In the genomic region with DNA sequence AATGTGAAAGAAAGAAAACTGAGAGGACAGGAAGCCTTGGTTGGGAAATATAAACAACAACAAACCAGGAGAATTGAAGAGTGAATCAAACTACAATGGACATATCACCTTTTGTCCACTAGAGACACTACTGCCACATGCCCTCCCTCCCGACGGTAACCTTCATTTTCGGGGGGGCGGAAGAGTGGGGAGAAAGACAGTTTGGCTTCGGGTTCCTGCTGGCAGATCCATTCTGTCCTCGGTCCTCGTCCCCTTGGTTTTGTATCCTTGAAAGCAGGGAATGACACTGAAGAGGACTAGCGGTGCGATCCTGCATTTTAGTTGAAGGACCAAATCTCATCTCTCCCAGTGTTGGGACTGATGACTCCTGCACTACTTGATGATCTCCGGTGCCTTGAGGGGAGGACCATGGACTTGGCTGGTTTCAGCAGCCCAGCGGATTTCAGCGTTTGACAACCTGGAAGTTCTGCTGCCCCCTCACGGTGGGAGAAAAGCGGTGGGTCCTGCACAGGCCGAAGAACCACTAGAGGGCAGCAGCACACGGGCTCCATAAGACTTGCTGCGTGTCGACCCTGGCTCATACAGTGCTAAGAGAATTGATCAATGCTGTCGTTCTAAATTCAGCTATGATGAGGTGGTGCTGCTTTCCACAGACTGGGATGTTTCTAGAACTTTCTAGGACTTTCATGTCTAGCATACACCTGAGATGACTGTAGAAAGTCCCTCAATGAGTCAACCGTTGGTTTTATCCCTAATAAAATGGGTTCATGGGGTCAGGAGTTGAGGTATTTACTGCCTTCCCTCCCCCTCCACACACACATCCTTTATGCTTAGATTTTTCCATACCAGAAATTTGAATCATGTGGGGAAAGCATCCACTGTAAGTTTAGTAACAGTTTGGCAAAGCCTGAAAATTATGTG, we compare ENCODE assay signal across 1 cellular context.
TF ChIP-seq lines count a peak whose summit lies in the region.

No MANE protein-coding gene starts in this region.

TF ChIP-seq in HepG2, 621 proteins besides CTCF, POLR2A, EP300 and RAD21 (continued from another document and continues in another):
- TF ChIP-seq, protein P1, sequence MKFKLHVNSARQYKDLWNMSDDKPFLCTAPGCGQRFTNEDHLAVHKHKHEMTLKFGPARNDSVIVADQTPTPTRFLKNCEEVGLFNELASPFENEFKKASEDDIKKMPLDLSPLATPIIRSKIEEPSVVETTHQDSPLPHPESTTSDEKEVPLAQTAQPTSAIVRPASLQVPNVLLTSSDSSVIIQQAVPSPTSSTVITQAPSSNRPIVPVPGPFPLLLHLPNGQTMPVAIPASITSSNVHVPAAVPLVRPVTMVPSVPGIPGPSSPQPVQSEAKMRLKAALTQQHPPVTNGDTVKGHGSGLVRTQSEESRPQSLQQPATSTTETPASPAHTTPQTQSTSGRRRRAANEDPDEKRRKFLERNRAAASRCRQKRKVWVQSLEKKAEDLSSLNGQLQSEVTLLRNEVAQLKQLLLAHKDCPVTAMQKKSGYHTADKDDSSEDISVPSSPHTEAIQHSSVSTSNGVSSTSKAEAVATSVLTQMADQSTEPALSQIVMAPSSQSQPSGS (CRISPR knock-in tag; IDR thresholded peaks at IDR 0.05) = no peak
- TF ChIP-seq ASH2L (IDR thresholded peaks at IDR 0.05; ENCODE audit: insufficient read length, low read depth, low read length) (peak; percentile 74), MTA1 (CRISPR knock-in tag; IDR thresholded peaks at IDR 0.05; ENCODE audit: borderline replicate concordance) (peak; percentile 70; the same call in 1 of the 2 replicates), ZNF34 (CRISPR knock-in tag; IDR thresholded peaks at IDR 0.05; ENCODE audit: borderline replicate concordance) (0 out of 2 replicates have a peak, but pooled peaks have one; percentile 79), MEIS1 (CRISPR knock-in tag; IDR thresholded peaks at IDR 0.05; ENCODE audit: borderline replicate concordance) (peak; percentile 93; the same call in 1 of the 2 replicates), ZNF598 (CRISPR knock-in tag; IDR thresholded peaks at IDR 0.05; ENCODE audit: borderline replicate concordance) (0 out of 2 replicates have a peak, but pooled peaks have one; percentile 74), ZNF451 (CRISPR knock-in tag; IDR thresholded peaks at IDR 0.05) (peak; percentile 55; the same call in 1 of the 2 replicates), MIER2 (CRISPR knock-in tag; IDR thresholded peaks at IDR 0.05) (peak; percentile 60), SKI (IDR thresholded peaks at IDR 0.05; ENCODE audit: partially characterized antibody) (no peak), NONO (IDR thresholded peaks at IDR 0.05) (no peak), NONO (CRISPR knock-in tag; conservative IDR thresholded peaks at IDR 0.05) (peak; percentile 24; the same call in 1 of the 2 replicates), GFI1 (CRISPR knock-in tag; IDR thresholded peaks at IDR 0.05; ENCODE audit: borderline replicate concordance) (peak; percentile 38; the same call in 1 of the 2 replicates), RELA (CRISPR knock-in tag; IDR thresholded peaks at IDR 0.05) (0 out of 2 replicates have a peak, but pooled peaks have one; percentile 69), NFE2L2 (IDR thresholded peaks at IDR 0.05; ENCODE audit: low read length) (no peak), JUNB (CRISPR knock-in tag; IDR thresholded peaks at IDR 0.05; ENCODE audit: borderline replicate concordance) (no peak), PCBP1 (IDR thresholded peaks at IDR 0.05; ENCODE audit: borderline replicate concordance, low read depth, low read length) (no peak), ZNF12 (CRISPR knock-in tag; IDR thresholded peaks at IDR 0.05) (peak; percentile 84; the same call in 1 of the 2 replicates), ZNF883 (CRISPR knock-in tag; IDR thresholded peaks at IDR 0.05; ENCODE audit: not compliant biosample characterization) (no peak), ZNF20 (CRISPR knock-in tag; IDR thresholded peaks at IDR 0.05) (no peak), MIXL1 (CRISPR knock-in tag; IDR thresholded peaks at IDR 0.05) (peak; percentile 60), ZNF792 (CRISPR knock-in tag; IDR thresholded peaks at IDR 0.05) (peak; percentile 61; the same call in 1 of the 2 replicates), ZMYM3 (CRISPR knock-in tag; IDR thresholded peaks at IDR 0.05) (peak; percentile 64), SRF (IDR thresholded peaks at IDR 0.05; ENCODE audit: low read depth, low read length) (no peak), PAX8 (CRISPR knock-in tag; IDR thresholded peaks at IDR 0.05; ENCODE audit: borderline replicate concordance) (0 out of 2 replicates have a peak, but pooled peaks have one; percentile 81), CBFB (CRISPR knock-in tag; IDR thresholded peaks at IDR 0.05) (peak; percentile 74), GATAD1 (CRISPR knock-in tag; IDR thresholded peaks at IDR 0.05) (peak; percentile 54), AGO1 (IDR thresholded peaks at IDR 0.05; ENCODE audit: low read depth, low read length, poor library complexity, severe bottlenecking) (no peak), CBX1 (IDR thresholded peaks at IDR 0.05; ENCODE audit: low read depth) (peak; percentile 54), KLF12 (CRISPR knock-in tag; IDR thresholded peaks at IDR 0.05; ENCODE audit: borderline replicate concordance) (no peak)
- TF ChIP-seq, protein P2, sequence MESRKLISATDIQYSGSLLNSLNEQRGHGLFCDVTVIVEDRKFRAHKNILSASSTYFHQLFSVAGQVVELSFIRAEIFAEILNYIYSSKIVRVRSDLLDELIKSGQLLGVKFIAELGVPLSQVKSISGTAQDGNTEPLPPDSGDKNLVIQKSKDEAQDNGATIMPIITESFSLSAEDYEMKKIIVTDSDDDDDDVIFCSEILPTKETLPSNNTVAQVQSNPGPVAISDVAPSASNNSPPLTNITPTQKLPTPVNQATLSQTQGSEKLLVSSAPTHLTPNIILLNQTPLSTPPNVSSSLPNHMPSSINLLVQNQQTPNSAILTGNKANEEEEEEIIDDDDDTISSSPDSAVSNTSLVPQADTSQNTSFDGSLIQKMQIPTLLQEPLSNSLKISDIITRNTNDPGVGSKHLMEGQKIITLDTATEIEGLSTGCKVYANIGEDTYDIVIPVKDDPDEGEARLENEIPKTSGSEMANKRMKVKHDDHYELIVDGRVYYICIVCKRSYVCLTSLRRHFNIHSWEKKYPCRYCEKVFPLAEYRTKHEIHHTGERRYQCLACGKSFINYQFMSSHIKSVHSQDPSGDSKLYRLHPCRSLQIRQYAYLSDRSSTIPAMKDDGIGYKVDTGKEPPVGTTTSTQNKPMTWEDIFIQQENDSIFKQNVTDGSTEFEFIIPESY (CRISPR knock-in tag; IDR thresholded peaks at IDR 0.05) = peak; percentile 99
- TF ChIP-seq, protein P3, sequence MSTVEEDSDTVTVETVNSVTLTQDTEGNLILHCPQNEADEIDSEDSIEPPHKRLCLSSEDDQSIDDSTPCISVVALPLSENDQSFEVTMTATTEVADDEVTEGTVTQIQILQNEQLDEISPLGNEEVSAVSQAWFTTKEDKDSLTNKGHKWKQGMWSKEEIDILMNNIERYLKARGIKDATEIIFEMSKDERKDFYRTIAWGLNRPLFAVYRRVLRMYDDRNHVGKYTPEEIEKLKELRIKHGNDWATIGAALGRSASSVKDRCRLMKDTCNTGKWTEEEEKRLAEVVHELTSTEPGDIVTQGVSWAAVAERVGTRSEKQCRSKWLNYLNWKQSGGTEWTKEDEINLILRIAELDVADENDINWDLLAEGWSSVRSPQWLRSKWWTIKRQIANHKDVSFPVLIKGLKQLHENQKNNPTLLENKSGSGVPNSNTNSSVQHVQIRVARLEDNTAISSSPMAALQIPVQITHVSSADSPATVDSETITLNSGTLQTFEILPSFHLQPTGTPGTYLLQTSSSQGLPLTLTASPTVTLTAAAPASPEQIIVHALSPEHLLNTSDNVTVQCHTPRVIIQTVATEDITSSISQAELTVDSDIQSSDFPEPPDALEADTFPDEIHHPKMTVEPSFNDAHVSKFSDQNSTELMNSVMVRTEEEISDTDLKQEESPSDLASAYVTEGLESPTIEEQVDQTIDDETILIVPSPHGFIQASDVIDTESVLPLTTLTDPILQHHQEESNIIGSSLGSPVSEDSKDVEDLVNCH (CRISPR knock-in tag; IDR thresholded peaks at IDR 0.05) = no peak
- TF ChIP-seq, protein P4, sequence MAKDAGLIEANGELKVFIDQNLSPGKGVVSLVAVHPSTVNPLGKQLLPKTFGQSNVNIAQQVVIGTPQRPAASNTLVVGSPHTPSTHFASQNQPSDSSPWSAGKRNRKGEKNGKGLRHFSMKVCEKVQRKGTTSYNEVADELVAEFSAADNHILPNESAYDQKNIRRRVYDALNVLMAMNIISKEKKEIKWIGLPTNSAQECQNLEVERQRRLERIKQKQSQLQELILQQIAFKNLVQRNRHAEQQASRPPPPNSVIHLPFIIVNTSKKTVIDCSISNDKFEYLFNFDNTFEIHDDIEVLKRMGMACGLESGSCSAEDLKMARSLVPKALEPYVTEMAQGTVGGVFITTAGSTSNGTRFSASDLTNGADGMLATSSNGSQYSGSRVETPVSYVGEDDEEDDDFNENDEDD (CRISPR knock-in tag; IDR thresholded peaks at IDR 0.05; ENCODE audit: borderline replicate concordance) = no peak
- TF ChIP-seq, protein P5, sequence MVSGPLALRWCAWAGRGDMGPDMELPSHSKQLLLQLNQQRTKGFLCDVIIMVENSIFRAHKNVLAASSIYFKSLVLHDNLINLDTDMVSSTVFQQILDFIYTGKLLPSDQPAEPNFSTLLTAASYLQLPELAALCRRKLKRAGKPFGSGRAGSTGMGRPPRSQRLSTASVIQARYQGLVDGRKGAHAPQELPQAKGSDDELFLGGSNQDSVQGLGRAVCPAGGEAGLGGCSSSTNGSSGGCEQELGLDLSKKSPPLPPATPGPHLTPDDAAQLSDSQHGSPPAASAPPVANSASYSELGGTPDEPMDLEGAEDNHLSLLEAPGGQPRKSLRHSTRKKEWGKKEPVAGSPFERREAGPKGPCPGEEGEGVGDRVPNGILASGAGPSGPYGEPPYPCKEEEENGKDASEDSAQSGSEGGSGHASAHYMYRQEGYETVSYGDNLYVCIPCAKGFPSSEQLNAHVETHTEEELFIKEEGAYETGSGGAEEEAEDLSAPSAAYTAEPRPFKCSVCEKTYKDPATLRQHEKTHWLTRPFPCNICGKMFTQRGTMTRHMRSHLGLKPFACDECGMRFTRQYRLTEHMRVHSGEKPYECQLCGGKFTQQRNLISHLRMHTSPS (CRISPR knock-in tag; IDR thresholded peaks at IDR 0.05; ENCODE audit: low read depth) = peak; percentile 43; the same call in 1 of the 2 replicates
- TF ChIP-seq, protein P6, sequence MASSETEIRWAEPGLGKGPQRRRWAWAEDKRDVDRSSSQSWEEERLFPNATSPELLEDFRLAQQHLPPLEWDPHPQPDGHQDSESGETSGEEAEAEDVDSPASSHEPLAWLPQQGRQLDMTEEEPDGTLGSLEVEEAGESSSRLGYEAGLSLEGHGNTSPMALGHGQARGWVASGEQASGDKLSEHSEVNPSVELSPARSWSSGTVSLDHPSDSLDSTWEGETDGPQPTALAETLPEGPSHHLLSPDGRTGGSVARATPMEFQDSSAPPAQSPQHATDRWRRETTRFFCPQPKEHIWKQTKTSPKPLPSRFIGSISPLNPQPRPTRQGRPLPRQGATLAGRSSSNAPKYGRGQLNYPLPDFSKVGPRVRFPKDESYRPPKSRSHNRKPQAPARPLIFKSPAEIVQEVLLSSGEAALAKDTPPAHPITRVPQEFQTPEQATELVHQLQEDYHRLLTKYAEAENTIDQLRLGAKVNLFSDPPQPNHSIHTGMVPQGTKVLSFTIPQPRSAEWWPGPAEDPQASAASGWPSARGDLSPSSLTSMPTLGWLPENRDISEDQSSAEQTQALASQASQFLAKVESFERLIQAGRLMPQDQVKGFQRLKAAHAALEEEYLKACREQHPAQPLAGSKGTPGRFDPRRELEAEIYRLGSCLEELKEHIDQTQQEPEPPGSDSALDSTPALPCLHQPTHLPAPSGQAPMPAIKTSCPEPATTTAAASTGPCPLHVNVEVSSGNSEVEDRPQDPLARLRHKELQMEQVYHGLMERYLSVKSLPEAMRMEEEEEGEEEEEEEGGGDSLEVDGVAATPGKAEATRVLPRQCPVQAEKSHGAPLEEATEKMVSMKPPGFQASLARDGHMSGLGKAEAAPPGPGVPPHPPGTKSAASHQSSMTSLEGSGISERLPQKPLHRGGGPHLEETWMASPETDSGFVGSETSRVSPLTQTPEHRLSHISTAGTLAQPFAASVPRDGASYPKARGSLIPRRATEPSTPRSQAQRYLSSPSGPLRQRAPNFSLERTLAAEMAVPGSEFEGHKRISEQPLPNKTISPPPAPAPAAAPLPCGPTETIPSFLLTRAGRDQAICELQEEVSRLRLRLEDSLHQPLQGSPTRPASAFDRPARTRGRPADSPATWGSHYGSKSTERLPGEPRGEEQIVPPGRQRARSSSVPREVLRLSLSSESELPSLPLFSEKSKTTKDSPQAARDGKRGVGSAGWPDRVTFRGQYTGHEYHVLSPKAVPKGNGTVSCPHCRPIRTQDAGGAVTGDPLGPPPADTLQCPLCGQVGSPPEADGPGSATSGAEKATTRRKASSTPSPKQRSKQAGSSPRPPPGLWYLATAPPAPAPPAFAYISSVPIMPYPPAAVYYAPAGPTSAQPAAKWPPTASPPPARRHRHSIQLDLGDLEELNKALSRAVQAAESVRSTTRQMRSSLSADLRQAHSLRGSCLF (CRISPR knock-in tag; IDR thresholded peaks at IDR 0.05; ENCODE audit: borderline replicate concordance) = no peak
- TF ChIP-seq, protein P7, sequence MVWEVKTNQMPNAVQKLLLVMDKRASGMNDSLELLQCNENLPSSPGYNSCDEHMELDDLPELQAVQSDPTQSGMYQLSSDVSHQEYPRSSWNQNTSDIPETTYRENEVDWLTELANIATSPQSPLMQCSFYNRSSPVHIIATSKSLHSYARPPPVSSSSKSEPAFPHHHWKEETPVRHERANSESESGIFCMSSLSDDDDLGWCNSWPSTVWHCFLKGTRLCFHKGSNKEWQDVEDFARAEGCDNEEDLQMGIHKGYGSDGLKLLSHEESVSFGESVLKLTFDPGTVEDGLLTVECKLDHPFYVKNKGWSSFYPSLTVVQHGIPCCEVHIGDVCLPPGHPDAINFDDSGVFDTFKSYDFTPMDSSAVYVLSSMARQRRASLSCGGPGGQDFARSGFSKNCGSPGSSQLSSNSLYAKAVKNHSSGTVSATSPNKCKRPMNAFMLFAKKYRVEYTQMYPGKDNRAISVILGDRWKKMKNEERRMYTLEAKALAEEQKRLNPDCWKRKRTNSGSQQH (CRISPR knock-in tag; IDR thresholded peaks at IDR 0.05; ENCODE audit: low read depth) = no peak
- TF ChIP-seq, protein P8, sequence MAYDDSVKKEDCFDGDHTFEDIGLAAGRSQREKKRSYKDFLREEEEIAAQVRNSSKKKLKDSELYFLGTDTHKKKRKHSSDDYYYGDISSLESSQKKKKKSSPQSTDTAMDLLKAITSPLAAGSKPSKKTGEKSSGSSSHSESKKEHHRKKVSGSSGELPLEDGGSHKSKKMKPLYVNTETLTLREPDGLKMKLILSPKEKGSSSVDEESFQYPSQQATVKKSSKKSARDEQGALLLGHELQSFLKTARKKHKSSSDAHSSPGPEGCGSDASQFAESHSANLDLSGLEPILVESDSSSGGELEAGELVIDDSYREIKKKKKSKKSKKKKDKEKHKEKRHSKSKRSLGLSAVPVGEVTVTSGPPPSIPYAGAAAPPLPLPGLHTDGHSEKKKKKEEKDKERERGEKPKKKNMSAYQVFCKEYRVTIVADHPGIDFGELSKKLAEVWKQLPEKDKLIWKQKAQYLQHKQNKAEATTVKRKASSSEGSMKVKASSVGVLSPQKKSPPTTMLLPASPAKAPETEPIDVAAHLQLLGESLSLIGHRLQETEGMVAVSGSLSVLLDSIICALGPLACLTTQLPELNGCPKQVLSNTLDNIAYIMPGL (CRISPR knock-in tag; IDR thresholded peaks at IDR 0.05; ENCODE audit: borderline replicate concordance in 1 of 2, low read depth in 1 of 2) = peak; percentile 99 to 100
- TF ChIP-seq, protein P9, sequence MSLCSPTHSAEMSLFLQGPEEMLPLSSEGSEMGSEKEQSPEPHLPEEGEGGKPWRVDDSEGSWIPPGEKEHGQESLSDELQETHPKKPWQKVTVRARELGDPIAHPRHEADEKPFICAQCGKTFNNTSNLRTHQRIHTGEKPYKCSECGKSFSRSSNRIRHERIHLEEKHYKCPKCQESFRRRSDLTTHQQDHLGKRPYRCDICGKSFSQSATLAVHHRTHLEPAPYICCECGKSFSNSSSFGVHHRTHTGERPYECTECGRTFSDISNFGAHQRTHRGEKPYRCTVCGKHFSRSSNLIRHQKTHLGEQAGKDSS (CRISPR knock-in tag; IDR thresholded peaks at IDR 0.05; ENCODE audit: borderline replicate concordance, low read depth) = peak; percentile 61; the same call in 1 of the 2 replicates
